In the genomic region with DNA sequence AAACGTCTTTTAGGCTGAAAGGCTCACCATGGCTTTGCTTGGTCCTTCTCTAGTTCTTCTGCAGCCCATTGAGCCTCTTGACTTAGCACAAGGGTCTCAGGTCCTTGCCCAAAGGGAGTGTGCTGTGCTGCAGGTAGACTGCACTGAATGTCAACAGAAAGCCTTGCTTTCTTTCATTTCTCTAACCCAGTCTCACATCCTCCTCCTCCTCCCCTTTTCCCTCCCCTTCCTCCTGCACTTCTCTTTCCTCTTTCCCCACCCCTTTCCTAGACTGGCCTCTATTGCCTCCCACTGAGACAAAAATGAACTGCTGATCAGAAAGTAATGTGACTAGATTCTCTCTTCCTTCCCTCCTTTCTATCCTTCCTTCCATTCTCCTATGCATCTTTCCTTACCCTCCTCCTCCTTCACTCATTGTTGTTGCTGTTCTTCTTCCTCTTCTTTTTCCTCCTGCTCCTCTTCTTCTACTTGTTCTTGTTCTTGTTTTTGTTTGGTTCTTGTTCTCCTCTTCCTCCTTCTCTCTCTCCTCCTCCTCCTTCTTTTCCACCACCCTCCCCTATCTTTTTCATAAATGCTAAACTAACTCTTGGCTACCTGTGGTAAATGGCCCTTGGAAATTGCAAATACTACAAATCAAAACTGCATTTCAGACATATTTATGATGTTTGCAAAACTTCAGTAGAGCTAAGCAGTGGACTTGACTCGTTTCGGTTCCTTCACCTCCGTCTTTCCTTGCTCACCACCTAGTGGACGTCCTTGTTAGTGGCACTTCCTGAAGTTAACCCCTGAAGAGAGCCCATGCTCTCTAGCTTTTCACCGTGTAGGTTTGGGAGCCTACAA, we compare ENCODE assay signal across 8 cellular contexts. TPM values are rescaled to one million over a fixed set of nuclear protein-coding genes. Genes with fewer than 3 reads are reported as not detected.
DNase-seq lines count a peak whose midpoint lies in the region; ATAC-seq, FAIRE-seq and TF ChIP-seq lines count a peak whose summit lies in the region.

A gene (minus strand): TSS at position 152 of the 840 bp plus-strand sequence. CDS start 122 bp downstream, at position 30.

- H3F3A ChIP-seq in GM23338 (replicated peaks; ENCODE audit: low read depth) = no peaks in the 10 kb centered on the region

- H3K36me3 Mint-ChIP-seq in GM23338 (ENCODE audit: low read depth) (no peaks in the 10 kb centered on the region), glutamatergic neuron (ENCODE audit: unreplicated experiment) (no peaks in the 10 kb centered on the region)
- H3K36me3 Mint-ChIP-seq in activated naive CD4-positive, alpha-beta T cell treated with anti-CD3 and anti-CD28 coated beads for 36 hours (ENCODE audit: low read depth) = peaks cover 26% of the 10 kb centered on the region

- H3K79me2 ChIP-seq in GM23338 (replicated peaks; ENCODE audit: insufficient read depth) = no peaks in the 10 kb centered on the region

- H3K27ac ChIP-seq in GM23338 (ENCODE audit: low read depth) (no peak within 1 kb of the TSS), KOPT-K1 (ENCODE audit: low read depth, low read length, poor library complexity, severe bottlenecking) (peak within 1 kb of the TSS; percentile 66), pancreas (peak within 1 kb of the TSS in 1 of 4 donors; percentile 38), aorta (ENCODE audit: low read depth in 1 of 2, low read length in 2 of 2) (no peak within 1 kb of the TSS)

- H3K4me3 ChIP-seq in GM06990 (replicated peaks; ENCODE audit: low read depth, low read length) (peak within 1 kb of the TSS; percentile 50), GM23338 (peak within 1 kb of the TSS; percentile 18), pancreas (peak within 1 kb of the TSS in 2 of 4 donors; percentile 7 to 30), aorta (ENCODE audit: low read length in 2 of 2) (peak within 1 kb of the TSS in 1 of 2 donors; percentile 21)

- H3K36me3 ChIP-seq in GM06990 (ENCODE audit: control insufficient read depth, insufficient read depth, low read length) (no peaks in the 10 kb centered on the region; the same call in 1 of the 2 replicates), GM23338 (ENCODE audit: insufficient read depth) (no peaks in the 10 kb centered on the region), KOPT-K1 (ENCODE audit: insufficient read depth, low read length) (peaks cover 18% of the 10 kb centered on the region), pancreas (no peaks in the 10 kb centered on the region), aorta (ENCODE audit: control insufficient read depth in 1 of 2, insufficient read depth in 2 of 2, low read length in 1 of 2) (no peaks in the 10 kb centered on the region)

- peak within 1 kb of the TSS; percentile 90 for H2AFZ ChIP-seq in GM23338

- H3K4me1 Mint-ChIP-seq in GM23338 (peaks cover 7% of the 10 kb centered on the region; the same call in 2 of the 3 replicates), glutamatergic neuron (ENCODE audit: low read depth, unreplicated experiment) (peaks cover 2% of the 10 kb centered on the region)
- peaks cover 12% of the 10 kb centered on the region for H3K4me1 Mint-ChIP-seq in activated naive CD4-positive, alpha-beta T cell treated with anti-CD3 and anti-CD28 coated beads for 36 hours (ENCODE audit: low read depth)

- no peak within 1 kb of the TSS for H3K27ac Mint-ChIP-seq in GM23338
- H3K27ac Mint-ChIP-seq in activated naive CD4-positive, alpha-beta T cell treated with anti-CD3 and anti-CD28 coated beads for 36 hours = peak within 1 kb of the TSS; percentile 94
- no peak within 1 kb of the TSS for H3K27ac Mint-ChIP-seq in glutamatergic neuron (ENCODE audit: unreplicated experiment)

- DNase-seq in GM06990 (ENCODE audit: extremely low read depth, insufficient read length) (peak; percentile 66), GM23338 (ENCODE audit: low spot score) (peak; percentile 88), SHP77 treated with DMSO at 0.1 percent for 48 hours (lab: John Stamatoyannopoulos, UW) (peak; percentile 18), glutamatergic neuron (peak; percentile 46), pancreas (peak in 4 of 6 donors; percentile 33 to 68 (median 53)), aorta (peak in 1 of 2 donors; percentile 58)
- peak; percentile 91 for DNase-seq in activated naive CD4-positive, alpha-beta T cell treated with anti-CD3 and anti-CD28 coated beads for 36 hours

- H3K4me3 Mint-ChIP-seq in GM23338 (peak within 1 kb of the TSS; percentile 52; the same call in 2 of the 3 replicates), glutamatergic neuron (ENCODE audit: unreplicated experiment) (no peak within 1 kb of the TSS)
- H3K4me3 Mint-ChIP-seq in activated naive CD4-positive, alpha-beta T cell treated with anti-CD3 and anti-CD28 coated beads for 36 hours = peak within 1 kb of the TSS; percentile 80

- peak within 1 kb of the TSS; percentile 62 for H3K4me2 ChIP-seq in GM23338

- 4 to 6% methylated on average over 6 of the region's 6 CpGs for WGBS in pancreas, 2 donors
- WGBS in aorta, 2 donors = 7 to 8% methylated on average over 6 of the region's 6 CpGs

- intact Hi-C loops in activated naive CD4-positive, alpha-beta T cell treated with anti-CD3 and anti-CD28 coated beads for 36 hours (cut with micrococcal nuclease) = loop anchor here (1.0 to 5.0 kb wide), 16 partner anchors 17 to 1109 kb away; a partner anchor contains a TSS
- intact Hi-C loops in pancreas (cut with DNase I) (no loop called here), aorta (cut with DNase I) (no loop called here)

- H3K9me3 ChIP-seq in KOPT-K1 (ENCODE audit: insufficient read depth, low read length, poor library complexity, severe bottlenecking) = no peaks in the 10 kb centered on the region
- no peaks in the 10 kb centered on the region for H3K9me3 ChIP-seq in pancreas
- no peaks in the 10 kb centered on the region for H3K9me3 ChIP-seq in aorta (ENCODE audit: control insufficient read depth, low read length)

- no peaks in the 10 kb centered on the region for H3K27me3 Mint-ChIP-seq in GM23338 (ENCODE audit: insufficient read depth, low read depth, poor library complexity)
- peaks cover 5% of the 10 kb centered on the region for H3K27me3 Mint-ChIP-seq in activated naive CD4-positive, alpha-beta T cell treated with anti-CD3 and anti-CD28 coated beads for 36 hours (ENCODE audit: low read depth)
- no peaks in the 10 kb centered on the region for H3K27me3 Mint-ChIP-seq in glutamatergic neuron (ENCODE audit: unreplicated experiment)

- H4K20me1 ChIP-seq in GM23338 (replicated peaks; ENCODE audit: insufficient read depth) = no peaks in the 10 kb centered on the region

- H3K9me2 ChIP-seq in GM23338 (ENCODE audit: insufficient read depth) = no peaks in the 10 kb centered on the region

- TF ChIP-seq CTCF in GM06990 (IDR thresholded peaks at IDR 0.05; ENCODE audit: insufficient read depth, low read length, poor library complexity, severe bottlenecking) (peak; percentile 83), GM23338 (conservative IDR thresholded peaks at IDR 0.05; ENCODE audit: low read depth in 2 of 2) (peak; percentile 88 to 94), glutamatergic neuron (IDR thresholded peaks at IDR 0.05; ENCODE audit: partially characterized antibody, unreplicated experiment) (peak; percentile 80), pancreas (IDR thresholded peaks at IDR 0.05) (peak; percentile 51 to 70 (median 62))

- no peaks in the 10 kb centered on the region for H3K27me3 ChIP-seq in GM06990 (replicated peaks; ENCODE audit: control insufficient read depth, insufficient read depth, low read length)
- no peaks in the 10 kb centered on the region for H3K27me3 ChIP-seq in GM23338 (ENCODE audit: insufficient read depth)
- peaks cover 0 to 4% (median 1%) of the 10 kb centered on the region in 4 donors for H3K27me3 ChIP-seq in pancreas
- H3K27me3 ChIP-seq in aorta (ENCODE audit: control insufficient read depth in 1 of 2, insufficient read depth in 2 of 2, low read length in 1 of 2) = no peaks in the 10 kb centered on the region

- H3K9me3 Mint-ChIP-seq in GM23338 = peaks cover 11% of the 10 kb centered on the region
- H3K9me3 Mint-ChIP-seq in activated naive CD4-positive, alpha-beta T cell treated with anti-CD3 and anti-CD28 coated beads for 36 hours = peaks cover 6% of the 10 kb centered on the region
- H3K9me3 Mint-ChIP-seq in glutamatergic neuron (ENCODE audit: unreplicated experiment) = peaks cover 4% of the 10 kb centered on the region

- FAIRE-seq in pancreas (lab: Jason Lieb, UNC) = peak; percentile 80

- H3K4me1 ChIP-seq in GM23338 (ENCODE audit: insufficient read depth) (peaks cover 4% of the 10 kb centered on the region; the same call in 1 of the 2 replicates), pancreas (no peaks in the 10 kb centered on the region), aorta (ENCODE audit: control insufficient read depth in 1 of 2, insufficient read depth in 2 of 2, low read length in 2 of 2) (no peaks in the 10 kb centered on the region)

- CTCF ChIA-PET in activated naive CD4-positive, alpha-beta T cell treated with anti-CD3 and anti-CD28 coated beads for 36 hours (lab: Charles Lee) = interaction anchor here (0.6 to 11.0 kb wide), 41 partner anchors 9 to 453 kb away, joined by 3 to 262 read pairs (median 5); a partner anchor contains a TSS

- ATAC-seq in GM23338 (peak; percentile 99), pancreas (peak; percentile 89 to 99 (median 99)), aorta (ENCODE audit: low FRiP score) (peak; percentile 89)

TF ChIP-seq in GM23338, 12 proteins besides CTCF, POLR2A, EP300 and RAD21 (continues in another document):
- TF ChIP-seq ZNF114 (CRISPR knock-in tag; IDR thresholded peaks at IDR 0.05) = no peak
- TF ChIP-seq CREB1 (CRISPR knock-in tag; IDR thresholded peaks at IDR 0.05; ENCODE audit: low read depth) = no peak
- TF ChIP-seq ZNF331 (CRISPR knock-in tag; IDR thresholded peaks at IDR 0.05; ENCODE audit: low read depth) = no peak
- no peak for TF ChIP-seq JUNB (IDR thresholded peaks at IDR 0.05; ENCODE audit: unreplicated experiment)
- TF ChIP-seq EZH2 (IDR thresholded peaks at IDR 0.05; ENCODE audit: low read depth, unreplicated experiment) = no peak

RNA-seq across cellular contexts. Expression of the gene that starts here (rescaled TPM):
- total RNA-seq in GM23338 (2014; rRNA removed; shearing (Covaris generic)) = not detected in 2 replicates
- polyA plus RNA-seq in GM23338 (2016; fragmentation: Nextera tagmentation; extraction: Ambion mirVana) (not detected in 2 replicates), pancreas (under 1 TPM; 0.27 to 0.61 TPM), aorta (10 to 100 TPM in 1 of 2 donors, 1 to 10 TPM in 1; 2.0 to 12.8 TPM)
- total RNA-seq in activated naive CD4-positive, alpha-beta T cell treated with anti-CD3 and anti-CD28 coated beads for 36 hours = 100 to 1,000 TPM; 362 to 365 TPM
- total RNA-seq in glutamatergic neuron (ENCODE audit: unreplicated experiment) (not detected), pancreas (1 to 10 TPM in 4 of 6 donors, under 1 TPM in 2; 0.23 to 2.9 (median 1.4) TPM), aorta (10 to 100 TPM; 10.3 to 11.4 TPM)

Comparison
In these comparisons a context has a peak if more than half of its experiments do, and no peak if none do; other contexts are left out.
1. RNA of the gene that starts here (total RNA-seq): 362 to 365 TPM in activated naive CD4-positive, alpha-beta T cell treated with anti-CD3 and anti-CD28 coated beads for 36 hours; 10.3 to 11.4 TPM in aorta, 0.23 to 2.9 TPM in pancreas, not detected in GM23338 and not detected in glutamatergic neuron (single experiment); every median in the first group is over 10 times any median in the second.
2. Peak in DNase-seq, ATAC-seq, H3K4me3 ChIP-seq and H3K4me2 ChIP-seq in GM23338; RNA of the gene not detected or under 1 TPM.
3. Peak in DNase-seq in glutamatergic neuron; RNA of the gene not detected or under 1 TPM.
4. Peak in every context shown above with its lines, with median percentiles within 50 percentile points of each other: CTCF ChIP-seq and ATAC-seq.